Comparison of ENCODE assay signal across 10 cellular contexts in genomic region chrX:40845331-40845911, GRCh38.
A peak's percentile ranks its signal among the peaks of the same experiment; 100 is the strongest.
DNase-seq lines count a peak whose midpoint lies in the region; ATAC-seq and TF ChIP-seq lines count a peak whose summit lies in the region.
"Had no signal": no experiment of that assay in that cellular context is flagged by ENCODE, and none has a peak within 500 bp of the region (broad histone marks: within the 10 kb centered on the region; RNA-seq: fewer than 3 reads in every experiment).

No MANE protein-coding gene starts in this region.

- peaks cover 4% of the 10 kb centered on the region for H3K27me3 Mint-ChIP-seq in neural progenitor cell (ENCODE audit: insufficient read depth, low read depth)

- H3K4me3 ChIP-seq in fibroblast of the aortic adventitia (ENCODE audit: low read depth, low read length) (peak overlapping the region; percentile 6), neural progenitor cell (peak overlapping the region; percentile 21)

- in situ Hi-C loops in Caki2 (cut with HindIII; ENCODE audit: low pct_unique_long_range_greater_than_20kb, low sequenced_read_pairs) = no loop called here

- peaks cover 28% of the 10 kb centered on the region for H3K4me1 Mint-ChIP-seq in neural progenitor cell
- H3K4me1 Mint-ChIP-seq: stimulated activated effector memory CD8-positive, alpha-beta T cell treated with anti-CD3 and anti-CD28 coated beads, Interleukin-12 subunit alpha, Interleukin-12 subunit beta, amount 100 ng/mL, for 72 hours had no signal

- peaks cover 37% of the 10 kb centered on the region for H3F3A ChIP-seq in neural progenitor cell (ENCODE audit: low read depth)

- H3K27me3 ChIP-seq in neural progenitor cell = no peaks in the 10 kb centered on the region

- peaks cover 7% of the 10 kb centered on the region for H3K36me3 Mint-ChIP-seq in neural progenitor cell
- H3K36me3 Mint-ChIP-seq: stimulated activated effector memory CD8-positive, alpha-beta T cell treated with anti-CD3 and anti-CD28 coated beads, Interleukin-12 subunit alpha, Interleukin-12 subunit beta, amount 100 ng/mL, for 72 hours had no signal

- peak overlapping the region; percentile 95 for H3K27ac ChIP-seq in neural progenitor cell

- no peak overlapping the region for H3K9ac ChIP-seq in neural progenitor cell

- H3K4me2 ChIP-seq in neural progenitor cell = peak overlapping the region; percentile 58

- H3K9me3 ChIP-seq in neural progenitor cell (ENCODE audit: low read depth) = peaks cover 7% of the 10 kb centered on the region

- H3K27ac Mint-ChIP-seq in neural progenitor cell = peak overlapping the region; percentile 61
- H3K27ac Mint-ChIP-seq: stimulated activated effector memory CD8-positive, alpha-beta T cell treated with anti-CD3 and anti-CD28 coated beads, Interleukin-12 subunit alpha, Interleukin-12 subunit beta, amount 100 ng/mL, for 72 hours had no signal

- TF ChIP-seq CTCF in fibroblast of the aortic adventitia (IDR thresholded peaks at IDR 0.05; ENCODE audit: insufficient read depth, low read length) (no peak), neural progenitor cell (IDR thresholded peaks at IDR 0.05) (no peak)

- ATAC-seq in GM18511 (IDR thresholded peaks at IDR 0.05; ENCODE audit: unreplicated experiment) (no peak), HG03095 (IDR thresholded peaks at IDR 0.05; ENCODE audit: unreplicated experiment) (no peak)
- ATAC-seq: stimulated activated effector memory CD8-positive, alpha-beta T cell treated with anti-CD3 and anti-CD28 coated beads, Interleukin-12 subunit alpha, Interleukin-12 subunit beta, amount 100 ng/mL, for 72 hours had no signal

- no peaks in the 10 kb centered on the region for H4K20me1 ChIP-seq in neural progenitor cell (ENCODE audit: low read depth)

- peak overlapping the region; percentile 53 for H2AFZ ChIP-seq in neural progenitor cell (replicated peaks)

- H3K36me3 ChIP-seq in neural progenitor cell = no peaks in the 10 kb centered on the region

- peaks cover 16% of the 10 kb centered on the region for H3K9me3 Mint-ChIP-seq in neural progenitor cell

- H3K4me1 ChIP-seq in neural progenitor cell = peaks cover 34% of the 10 kb centered on the region

- no peaks in the 10 kb centered on the region for H3K79me2 ChIP-seq in neural progenitor cell (ENCODE audit: low read depth)

- DNase-seq in Caki2 (ENCODE audit: low read depth) (peak; percentile 21), RPMI7951 (ENCODE audit: low read depth) (peak; percentile 89), fibroblast of the aortic adventitia (ENCODE audit: low read depth) (peak; percentile 93), neural progenitor cell (ENCODE audit: low spot score) (peak; percentile 61), HuH-7.5 (ENCODE audit: low spot score) (no peak), NCI-H2227 treated with DMSO at 0.1 percent for 48 hours (lab: John Stamatoyannopoulos, UW) (no peak)
- DNase-seq: NCI-H1105 treated with DMSO at 0.1 percent for 48 hours had no signal

- peak overlapping the region; percentile 39 for H3K4me3 Mint-ChIP-seq in neural progenitor cell
- H3K4me3 Mint-ChIP-seq: stimulated activated effector memory CD8-positive, alpha-beta T cell treated with anti-CD3 and anti-CD28 coated beads, Interleukin-12 subunit alpha, Interleukin-12 subunit beta, amount 100 ng/mL, for 72 hours had no signal

Comparison
In these comparisons a context has a peak if more than half of its experiments do, and no peak if none do; other contexts are left out.
1. DNase-seq: peak in Caki2 (single experiment), RPMI7951 (single experiment), fibroblast of the aortic adventitia (single experiment) and neural progenitor cell (single experiment); none in HuH-7.5 (single experiment) and NCI-H2227 treated with DMSO at 0.1 percent for 48 hours (single experiment).